ENCODE assay signal across 8 cellular contexts in genomic region chr16:67806428-67807147, GRCh38. TPM values are rescaled to one million over a fixed set of nuclear protein-coding genes. Genes with fewer than 3 reads are reported as not detected.
A peak's percentile ranks its signal among the peaks of the same experiment; 100 is the strongest.
DNase-seq lines count a peak whose midpoint lies in the region; ATAC-seq and TF ChIP-seq lines count a peak whose summit lies in the region.

RANBP10 (minus strand) TSS chr16:67806560; CDS start chr16:67806536, 24 bp downstream.
TSNAXIP1 (plus strand) TSS chr16:67806889; CDS start chr16:67807150, 261 bp downstream.

- in situ Hi-C loops in GM13977 (cut with MboI; ENCODE audit: low pct_unique_long_range_greater_than_20kb, low sequenced_read_pairs, unreplicated experiment): no loop called here

- peak within 1 kb of the TSS; percentile 79 to 94 for H3K27ac Mint-ChIP-seq in T-cell
- H3K27ac Mint-ChIP-seq in type B pancreatic cell: peak within 1 kb of the TSS; percentile 94

- H3K27ac ChIP-seq in heart right ventricle: peak within 1 kb of the TSS in 9 of 10 donors; percentile 77 to 94 (median 87)

- H3K4me3 Mint-ChIP-seq in T-cell (peak within 1 kb of the TSS; percentile 76 to 89 (median 87)), type B pancreatic cell (peak within 1 kb of the TSS; percentile 97)

- H3K4me1 ChIP-seq in heart right ventricle: peaks cover 8 to 39% (median 20%) of the 10 kb centered on the region in 9 donors

- CTCF ChIA-PET in T-cell (lab: Charles Lee): interaction anchor here in 1 of 2 donors (0.5 to 1.5 kb wide), 17 partner anchors 10 to 1455 kb away, joined by 3 to 19 read pairs (median 4); partner anchors contain the start of genes ATP6V0D1, GFOD2, NFATC3 and NUTF2

- DNase-seq in GM13977 (ENCODE audit: low spot score) (peak; percentile 96), NCI-H146 (lab: John Stamatoyannopoulos, UW) (peak; percentile 97), T-cell (peak; percentile 89 to 98 (median 95)), amniotic stem cell (lab: John Stamatoyannopoulos, UW) (peak; percentile 100), heart right ventricle (peak; percentile 95 to 98), pons (ENCODE audit: low spot score) (peak; percentile 100), type B pancreatic cell (ENCODE audit: extremely low spot score, unreplicated experiment) (peak; percentile 96)

- peaks cover 9% of the 10 kb centered on the region for H3K36me3 Mint-ChIP-seq in T-cell
- H3K36me3 Mint-ChIP-seq in type B pancreatic cell: peaks cover 4% of the 10 kb centered on the region

- H3K9me3 ChIP-seq in heart right ventricle: no peaks in the 10 kb centered on the region

- intact Hi-C loops in heart right ventricle (cut with DNase I): loop anchor here in 8 of 10 donors (1.0 to 10.0 kb wide), 7 partner anchors 36 to 139 kb away; partner anchors contain the start of genes GFOD2 (in 2 of the 8), THAP11 (in 2 of the 8), C16orf86 (in 1 of the 8) and CENPT (in 1 of the 8)

- no peak for TF ChIP-seq CTCF in GM13977 (IDR thresholded peaks at IDR 0.05; ENCODE audit: extremely low read depth, insufficient read depth, missing control alignments)
- TF ChIP-seq CTCF in heart right ventricle (IDR thresholded peaks at IDR 0.05): no peak
- TF ChIP-seq CTCF in type B pancreatic cell (conservative IDR thresholded peaks at IDR 0.05): no peak

- peak within 1 kb of the TSS; percentile 54 to 100 (median 91) for H3K4me3 ChIP-seq in heart right ventricle

- peaks cover 0 to 33% (median 4%) of the 10 kb centered on the region in 9 donors for H3K36me3 ChIP-seq in heart right ventricle

- H3K27me3 ChIP-seq in heart right ventricle: no peaks in the 10 kb centered on the region

- WGBS in heart right ventricle, 2 donors: 0% methylated on average over 52 to 54 of the region's 54 CpGs

- H3K9me3 Mint-ChIP-seq in T-cell: no peaks in the 10 kb centered on the region
- H3K9me3 Mint-ChIP-seq in type B pancreatic cell: no peaks in the 10 kb centered on the region

- peak; percentile 95 for ATAC-seq in HG02870 (IDR thresholded peaks at IDR 0.05; ENCODE audit: unreplicated experiment)
- peak; percentile 92 to 93 (median 92) for ATAC-seq in T-cell (replicated peaks in 1 of 4)
- ATAC-seq in heart right ventricle: peak; percentile 97 to 99 (median 98)

- no peaks in the 10 kb centered on the region for H3K27me3 Mint-ChIP-seq in T-cell
- H3K27me3 Mint-ChIP-seq in type B pancreatic cell: no peaks in the 10 kb centered on the region

- peaks cover 38 to 47% (median 42%) of the 10 kb centered on the region in 3 donors for H3K4me1 Mint-ChIP-seq in T-cell
- H3K4me1 Mint-ChIP-seq in type B pancreatic cell (ENCODE audit: unreplicated experiment): peaks cover 9% of the 10 kb centered on the region

- POLR2A ChIA-PET in T-cell (lab: Charles Lee): interaction anchor here in 1 of 2 donors (0.5 to 1.0 kb wide), 4 partner anchors 87 to 207 kb away, joined by 3 to 10 read pairs (median 4); partner anchors contain the start of genes GFOD2 and PSKH1

RNA-seq across cellular contexts. Expression of gene RANBP10, which starts in this region (rescaled TPM):
- 10 to 100 TPM; 21.9 to 29.3 (median 24.5) TPM for total RNA-seq in T-cell
- total RNA-seq in heart right ventricle: 10 to 100 TPM; 11.1 to 21.6 (median 15.6) TPM
- 1 to 10 TPM; 6.4 to 8.9 TPM for polyA plus RNA-seq in heart right ventricle
- total RNA-seq in type B pancreatic cell (ENCODE audit: low replicate concordance): 27.3 and 27.5 TPM in 2 replicates

RNA-seq across cellular contexts. Expression of gene TSNAXIP1, which starts in this region (rescaled TPM):
- total RNA-seq in T-cell (under 1 TPM; 0.30 to 0.45 (median 0.37) TPM), heart right ventricle (1 to 10 TPM in 1 of 10 donors, under 1 TPM in 9; 0.15 to 1.1 (median 0.48) TPM), type B pancreatic cell (ENCODE audit: low replicate concordance) (3.9 and 7.2 TPM in 2 replicates)
- 1 to 10 TPM in 1 of 2 donors, under 1 TPM in 1; 0.74 to 1.2 TPM for polyA plus RNA-seq in heart right ventricle

Comparison
In these comparisons a context has a peak if more than half of its experiments do, and no peak if none do; other contexts are left out.
1. Peak in every context shown above with its lines: DNase-seq, ATAC-seq, H3K4me3 ChIP-seq and H3K27ac ChIP-seq.